In genomic region chr22:42967005-42967404, GRCh38 we compare ENCODE assay signal across 14 cellular contexts.
"Had no signal": no experiment of that assay in that cellular context is flagged by ENCODE, and none has a peak within 500 bp of the region (broad histone marks: within the 10 kb centered on the region; RNA-seq: fewer than 3 reads in every experiment).

No MANE protein-coding gene starts in this region.

- H3K36me3 ChIP-seq: neural progenitor cell had no signal

- H3K9me3 ChIP-seq: ascending aorta, upper lobe of right lung had no signal

- H3K27ac Mint-ChIP-seq: activated naive CD4-positive, alpha-beta T cell treated with anti-CD3 and anti-CD28 coated beads, Interleukin-2, amount 10 ng/mL, durations not matched to agents 7 days and 5 days; neural progenitor cell; T-helper 2 cell treated with Interferon-gamma antibody and Interleukin-4, amounts not matched to agents 5 μg/mL and 100 μg/mL, for 36 hours had no signal

- H3K27me3 Mint-ChIP-seq: activated naive CD4-positive, alpha-beta T cell treated with anti-CD3 and anti-CD28 coated beads, Interleukin-2, amount 10 ng/mL, durations not matched to agents 7 days and 5 days had no signal

- ATAC-seq: upper lobe of right lung had no signal

- H3K4me3 Mint-ChIP-seq: activated naive CD4-positive, alpha-beta T cell treated with anti-CD3 and anti-CD28 coated beads, Interleukin-2, amount 10 ng/mL, durations not matched to agents 7 days and 5 days; neural progenitor cell; T-helper 2 cell treated with Interferon-gamma antibody and Interleukin-4, amounts not matched to agents 5 μg/mL and 100 μg/mL, for 36 hours had no signal

- H3K27me3 ChIP-seq: ascending aorta, neural progenitor cell, SJSA1, upper lobe of right lung had no signal

- H3K27ac ChIP-seq: neural progenitor cell, parathyroid adenoma, SJSA1, upper lobe of right lung had no signal

- H3K4me3 ChIP-seq: ascending aorta, neural progenitor cell, SJSA1, upper lobe of right lung had no signal

- H3K9me3 Mint-ChIP-seq: T-helper 2 cell treated with Interferon-gamma antibody and Interleukin-4, amounts not matched to agents 5 μg/mL and 100 μg/mL, for 36 hours had no signal

- H3K4me1 ChIP-seq: parathyroid adenoma had no signal

- DNase-seq: activated CD4-positive, alpha-beta T cell treated with anti-CD3 and anti-CD28 coated beads, Interleukin-2, amount 50 U/mL, for 48 hours; activated naive CD4-positive, alpha-beta T cell treated with anti-CD3 and anti-CD28 coated beads, Interleukin-2, amount 10 ng/mL, durations not matched to agents 7 days and 5 days; dermis blood vessel endothelial cell; glutamatergic neuron; small intestine; stimulated activated CD4-positive, alpha-beta T cell treated with anti-CD3 and anti-CD28 coated beads, Interleukin-4, amount 100 ng/mL, for 4 hours; stimulated activated CD8-positive, alpha-beta memory T cell treated with anti-CD3 and anti-CD28 coated beads, Interleukin-4, amount 100 ng/mL, for 48 hours; stimulated activated naive CD4-positive, alpha-beta T cell treated with Interleukin-2 at 50 U/mL for 16 hours; upper lobe of right lung had no signal
